Comparison of ENCODE assay signal across 16 cellular contexts in genomic region chr7:107185716-107186115, GRCh38. TPM values are rescaled to one million over a fixed set of nuclear protein-coding genes. Genes with fewer than 3 reads are reported as not detected.
A peak's percentile ranks its signal among the peaks of the same experiment; 100 is the strongest.
DNase-seq lines count a peak whose midpoint lies in the region; ATAC-seq and TF ChIP-seq lines count a peak whose summit lies in the region.
"Had no signal": no experiment of that assay in that cellular context is flagged by ENCODE, and none has a peak within 500 bp of the region (broad histone marks: within the 10 kb centered on the region; RNA-seq: fewer than 3 reads in every experiment).

No MANE protein-coding gene starts in this region.

- DNase-seq in activated naive CD4-positive, alpha-beta T cell (lab: John Stamatoyannopoulos, UW): no peak
- no peak for DNase-seq in endothelial cell (ENCODE audit: low spot score)
- DNase-seq in memory B cell (ENCODE audit: low spot score in 2 of 2): no peak
- DNase-seq in stimulated activated naive B cell treated with anti-CD40 and anti-IgM and Interleukin-4, amounts not matched to agents 10 μg/mL and 1 μg/mL and 100 μg/mL, for 72 hours: no peak
- DNase-seq in occipital lobe (lab: John Stamatoyannopoulos, UW): no peak
- no peak for DNase-seq in activated effector memory CD4-positive, alpha-beta T cell treated with Interleukin-2 at 50 U/mL for 16 hours
- DNase-seq: DND-41; NCI-H1105 treated with DMSO at 0.1 percent for 48 hours; NCI-H187; NCI-H2107; NCI-H510A; NCI-H748 treated with DMSO at 0.1 percent for 48 hours; NK-92 treated with Interleukin-12 subunit alpha and Interleukin-12 subunit beta, amount 100 ng/mL, for 24 hours had no signal

- peaks cover 33% of the 10 kb centered on the region for H3K36me3 Mint-ChIP-seq in activated naive CD4-positive, alpha-beta T cell treated with anti-CD3 and anti-CD28 coated beads, Interleukin-2, amount 50 U/mL, for 24 hours
- H3K36me3 Mint-ChIP-seq in endothelial cell (ENCODE audit: low read depth, unreplicated experiment) (peaks cover 17% of the 10 kb centered on the region), memory B cell (peaks cover 45% of the 10 kb centered on the region)
- H3K36me3 Mint-ChIP-seq in stimulated activated naive B cell treated with anti-CD40 and anti-IgM and Interleukin-4, amounts not matched to agents 10 μg/mL and 1 μg/mL and 100 μg/mL, for 72 hours: peaks cover 31 to 51% of the 10 kb centered on the region in 2 donors

- no peak for TF ChIP-seq CTCF in endothelial cell (IDR thresholded peaks at IDR 0.05; ENCODE audit: unreplicated experiment)

- no peaks in the 10 kb centered on the region for H3K27me3 Mint-ChIP-seq in activated naive CD4-positive, alpha-beta T cell treated with anti-CD3 and anti-CD28 coated beads, Interleukin-2, amount 50 U/mL, for 24 hours
- H3K27me3 Mint-ChIP-seq in endothelial cell (ENCODE audit: unreplicated experiment): peaks cover 4% of the 10 kb centered on the region
- no peaks in the 10 kb centered on the region for H3K27me3 Mint-ChIP-seq in memory B cell
- no peaks in the 10 kb centered on the region for H3K27me3 Mint-ChIP-seq in stimulated activated naive B cell treated with anti-CD40 and anti-IgM and Interleukin-4, amounts not matched to agents 10 μg/mL and 1 μg/mL and 100 μg/mL, for 72 hours

- no peaks in the 10 kb centered on the region for H3K9me3 Mint-ChIP-seq in activated naive CD4-positive, alpha-beta T cell treated with anti-CD3 and anti-CD28 coated beads, Interleukin-2, amount 50 U/mL, for 24 hours
- no peaks in the 10 kb centered on the region for H3K9me3 Mint-ChIP-seq in endothelial cell (ENCODE audit: unreplicated experiment)
- H3K9me3 Mint-ChIP-seq in memory B cell: no peaks in the 10 kb centered on the region
- no peaks in the 10 kb centered on the region for H3K9me3 Mint-ChIP-seq in stimulated activated naive B cell treated with anti-CD40 and anti-IgM and Interleukin-4, amounts not matched to agents 10 μg/mL and 1 μg/mL and 100 μg/mL, for 72 hours

- ATAC-seq in memory B cell (ENCODE audit: low read depth) (no peak), HG03159 (IDR thresholded peaks at IDR 0.05; ENCODE audit: unreplicated experiment) (no peak)
- ATAC-seq in stimulated activated naive B cell treated with anti-CD40 and anti-IgM and Interleukin-4, amounts not matched to agents 10 μg/mL and 1 μg/mL and 100 μg/mL, for 72 hours (replicated peaks): no peak
- ATAC-seq: Right ventricle myocardium inferior had no signal

- peaks cover 29% of the 10 kb centered on the region for H3K4me1 Mint-ChIP-seq in activated naive CD4-positive, alpha-beta T cell treated with anti-CD3 and anti-CD28 coated beads, Interleukin-2, amount 50 U/mL, for 24 hours
- peaks cover 25% of the 10 kb centered on the region for H3K4me1 Mint-ChIP-seq in endothelial cell (ENCODE audit: unreplicated experiment)
- peaks cover 9% of the 10 kb centered on the region for H3K4me1 Mint-ChIP-seq in memory B cell
- H3K4me1 Mint-ChIP-seq in stimulated activated naive B cell treated with anti-CD40 and anti-IgM and Interleukin-4, amounts not matched to agents 10 μg/mL and 1 μg/mL and 100 μg/mL, for 72 hours: peaks cover 5 to 8% of the 10 kb centered on the region in 2 donors

- H3K4me3 Mint-ChIP-seq in activated naive CD4-positive, alpha-beta T cell treated with anti-CD3 and anti-CD28 coated beads, Interleukin-2, amount 50 U/mL, for 24 hours: no peak overlapping the region
- H3K4me3 Mint-ChIP-seq in endothelial cell (ENCODE audit: unreplicated experiment) (no peak overlapping the region), memory B cell (no peak overlapping the region)
- H3K4me3 Mint-ChIP-seq in stimulated activated naive B cell treated with anti-CD40 and anti-IgM and Interleukin-4, amounts not matched to agents 10 μg/mL and 1 μg/mL and 100 μg/mL, for 72 hours: no peak overlapping the region

- H3K27ac Mint-ChIP-seq in activated naive CD4-positive, alpha-beta T cell treated with anti-CD3 and anti-CD28 coated beads, Interleukin-2, amount 50 U/mL, for 24 hours: peak overlapping the region; percentile 82
- H3K27ac Mint-ChIP-seq in endothelial cell (ENCODE audit: unreplicated experiment): peak overlapping the region; percentile 45
- H3K27ac Mint-ChIP-seq in memory B cell: peak overlapping the region; percentile 17
- H3K27ac Mint-ChIP-seq in stimulated activated naive B cell treated with anti-CD40 and anti-IgM and Interleukin-4, amounts not matched to agents 10 μg/mL and 1 μg/mL and 100 μg/mL, for 72 hours: peak overlapping the region; percentile 14

RNA-seq across cellular contexts. Expression of gene HBP1, which starts 16.9 kb away (rescaled TPM):
- 50.9 TPM for total RNA-seq in endothelial cell (ENCODE audit: unreplicated experiment)
- total RNA-seq in occipital lobe: 78.6 TPM

Comparison
In these comparisons a context has a peak if more than half of its experiments do, and no peak if none do; other contexts are left out.
1. H3K27ac Mint-ChIP-seq: peak in every context shown above with its lines; median percentile 82 in activated naive CD4-positive, alpha-beta T cell treated with anti-CD3 and anti-CD28 coated beads, Interleukin-2, amount 50 U/mL, for 24 hours; 45 in endothelial cell; 17 in memory B cell; 14 in stimulated activated naive B cell treated with anti-CD40 and anti-IgM and Interleukin-4, amounts not matched to agents 10 μg/mL and 1 μg/mL and 100 μg/mL, for 72 hours.